In the genomic region with DNA sequence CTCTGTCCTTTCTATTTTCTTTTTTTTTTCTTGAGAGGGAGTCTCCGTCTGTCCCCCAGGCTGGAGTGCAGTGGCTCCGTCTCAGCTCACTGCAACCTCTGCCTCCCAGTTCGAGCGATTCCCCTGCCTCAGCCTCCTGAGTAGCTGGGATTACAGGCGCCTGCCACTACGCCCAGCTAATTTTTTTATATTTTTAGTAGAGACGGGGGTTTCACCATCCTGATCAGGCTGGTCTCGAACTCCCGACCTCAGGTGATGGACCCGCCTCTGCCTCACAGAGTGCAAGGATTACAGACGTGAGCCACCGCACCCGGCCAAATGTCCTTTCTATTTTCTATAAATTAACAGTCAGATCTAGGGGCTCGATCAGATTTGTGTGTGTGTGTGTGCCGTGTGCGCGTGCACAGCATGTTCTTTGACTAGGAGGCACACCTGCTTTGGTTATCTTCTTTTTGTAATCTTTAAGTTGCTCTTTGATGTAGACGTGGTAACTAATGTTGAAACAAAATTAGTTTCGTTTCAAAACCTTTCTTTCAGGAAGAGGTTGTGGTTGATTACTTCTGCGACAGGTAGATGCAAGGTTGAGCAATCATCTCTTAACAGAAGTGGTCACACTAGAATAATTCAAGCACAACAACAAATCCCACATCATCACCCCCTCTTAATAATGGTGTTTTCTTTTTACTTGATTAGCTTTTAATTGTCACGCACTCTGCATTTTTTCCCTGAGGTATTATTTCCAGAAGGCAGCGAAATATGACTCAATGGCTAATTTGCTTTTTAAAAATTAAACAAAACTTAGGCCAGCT, we compare ENCODE assay signal across 8 cellular contexts. TPM values are rescaled to one million over a fixed set of nuclear protein-coding genes. Genes with fewer than 3 reads are reported as not detected.
DNase-seq lines count a peak whose midpoint lies in the region; ATAC-seq and TF ChIP-seq lines count a peak whose summit lies in the region.

No MANE protein-coding gene starts in this region.

- in situ Hi-C loops in transverse colon (cut with MboI; ENCODE audit: low pct_ligation_motif_present in 1 of 4, low pct_unique_long_range_greater_than_20kb in 1 of 4, low sequenced_read_pairs in 3 of 4) = no loop called here

- no peaks in the 10 kb centered on the region for H3K27me3 Mint-ChIP-seq in naive B cell

- no peak for TF ChIP-seq EP300 in transverse colon (IDR thresholded peaks at IDR 0.05; ENCODE audit: low read depth)

- H3K79me2 ChIP-seq in DND-41 (ENCODE audit: insufficient read depth, low read length) = peaks cover 41% of the 10 kb centered on the region

- ATAC-seq in DND-41 (ENCODE audit: insufficient read depth, low read depth) = peak; percentile 15
- ATAC-seq in GM21528 (IDR thresholded peaks at IDR 0.05; ENCODE audit: low FRiP score, unreplicated experiment) = peak; percentile 46
- peak; percentile 38 to 44 for ATAC-seq in naive B cell (ENCODE audit: low read depth in 2 of 2)

- H3K27ac ChIP-seq in DND-41 (ENCODE audit: low read length) (peak overlapping the region; percentile 80), coronary artery (peak overlapping the region; percentile 93 to 95), transverse colon (peak overlapping the region; percentile 89 to 98 (median 94))

- H3K9me3 ChIP-seq in DND-41 (ENCODE audit: insufficient read depth, low read length, severe bottlenecking) (no peaks in the 10 kb centered on the region), transverse colon (no peaks in the 10 kb centered on the region)

- no peak for TF ChIP-seq POLR2A in transverse colon (IDR thresholded peaks at IDR 0.05)

- WGBS in transverse colon (ENCODE audit: low coverage in 1 of 2), 2 donors = 41 to 44% methylated on average over 17 to 22 of the region's 22 CpGs

- peaks cover 29% of the 10 kb centered on the region for H3K4me1 ChIP-seq in DND-41 (ENCODE audit: insufficient read depth, low read length)
- H3K4me1 ChIP-seq in transverse colon = peaks cover 6 to 37% (median 17%) of the 10 kb centered on the region in 4 donors

- intact Hi-C loops in transverse colon (cut with DNase I; ENCODE audit: low total_unique reads) = loop anchor here (10.0 kb wide), 1 partner anchor 153 kb away; the partner anchor contains the start of gene NVL

- H3K27me3 ChIP-seq in DND-41 (ENCODE audit: insufficient read depth, low read length, poor library complexity) (no peaks in the 10 kb centered on the region), transverse colon (no peaks in the 10 kb centered on the region)

- no peak for TF ChIP-seq CTCF in DND-41 (IDR thresholded peaks at IDR 0.05; ENCODE audit: borderline replicate concordance, extremely low read depth, low read length, poor library complexity, severe bottlenecking)
- no peak for TF ChIP-seq CTCF in coronary artery (IDR thresholded peaks at IDR 0.05)
- TF ChIP-seq CTCF in transverse colon (IDR thresholded peaks at IDR 0.05) = no peak

- peaks cover 0 to 1% (median 0%) of the 10 kb centered on the region in 7 donors for H3K9me3 Mint-ChIP-seq in naive B cell

- peaks cover 5% of the 10 kb centered on the region; the same call in 1 of the 2 replicates for H3K36me3 ChIP-seq in DND-41 (ENCODE audit: insufficient read depth, low read length)
- H3K36me3 ChIP-seq in transverse colon = no peaks in the 10 kb centered on the region

- H2AFZ ChIP-seq in DND-41 (ENCODE audit: low read depth, low read length) = peak overlapping the region; percentile 97

- DNase-seq in DND-41 (peak; percentile 38), HuH-7.5 (ENCODE audit: low spot score) (peak; percentile 34), coronary artery (ENCODE audit: low spot score) (no peak), naive B cell (peak; percentile 49), transverse colon (peak; percentile 14), iPS-NIHi7 (ENCODE audit: extremely low spot score) (no peak)
- DNase-seq in activated CD4-positive, CD25-positive, alpha-beta regulatory T cell treated with anti-CD3 and anti-CD28 coated beads, Interleukin-2, amount 50 U/mL, for 16 hours (ENCODE audit: low read depth, low spot score) = peak; percentile 33

- H4K20me1 ChIP-seq in DND-41 (ENCODE audit: insufficient read depth, low read length) = peaks cover 7% of the 10 kb centered on the region

- H3K27ac Mint-ChIP-seq in naive B cell = peak overlapping the region; percentile 94 to 99 (median 96)

- peak overlapping the region; percentile 83 to 96 (median 94) for H3K4me3 Mint-ChIP-seq in naive B cell

- H3K4me2 ChIP-seq in DND-41 (ENCODE audit: insufficient read depth, low read length) = peak overlapping the region; percentile 83

- no peaks in the 10 kb centered on the region for H3K36me3 Mint-ChIP-seq in naive B cell

- H3K4me3 ChIP-seq in DND-41 (ENCODE audit: low read depth in 1 of 2, low read length in 2 of 2) (peak overlapping the region; percentile 60 to 75), coronary artery (peak overlapping the region; percentile 88), transverse colon (peak overlapping the region; percentile 67 to 86 (median 80))

- peaks cover 22 to 60% (median 52%) of the 10 kb centered on the region in 3 donors for H3K4me1 Mint-ChIP-seq in naive B cell

- peak overlapping the region; percentile 96 for H3K9ac ChIP-seq in DND-41 (ENCODE audit: low read depth, low read length)

RNA-seq across cellular contexts. Expression of gene DEGS1, which starts 0.8 kb away (rescaled TPM):
- 100 to 1,000 TPM; 153 to 219 (median 172) TPM for polyA plus RNA-seq in naive B cell (ENCODE audit: low read depth in 6 of 6)
- total RNA-seq in transverse colon = 10 to 100 TPM; 19.1 to 32.9 (median 22.6) TPM

Comparison
In these comparisons a context has a peak if more than half of its experiments do, and no peak if none do; other contexts are left out.
1. DNase-seq: peak in DND-41 (single experiment), HuH-7.5 (single experiment), activated CD4-positive, CD25-positive, alpha-beta regulatory T cell treated with anti-CD3 and anti-CD28 coated beads, Interleukin-2, amount 50 U/mL, for 16 hours (single experiment), naive B cell (single experiment) and transverse colon (single experiment); none in coronary artery (single experiment) and iPS-NIHi7 (single experiment).
2. Peak in every context shown above with its lines, with median percentiles within 50 percentile points of each other: ATAC-seq, H3K27ac ChIP-seq and H3K4me3 ChIP-seq.